17 cellular contexts compared by ENCODE assay signal in the genomic region with DNA sequence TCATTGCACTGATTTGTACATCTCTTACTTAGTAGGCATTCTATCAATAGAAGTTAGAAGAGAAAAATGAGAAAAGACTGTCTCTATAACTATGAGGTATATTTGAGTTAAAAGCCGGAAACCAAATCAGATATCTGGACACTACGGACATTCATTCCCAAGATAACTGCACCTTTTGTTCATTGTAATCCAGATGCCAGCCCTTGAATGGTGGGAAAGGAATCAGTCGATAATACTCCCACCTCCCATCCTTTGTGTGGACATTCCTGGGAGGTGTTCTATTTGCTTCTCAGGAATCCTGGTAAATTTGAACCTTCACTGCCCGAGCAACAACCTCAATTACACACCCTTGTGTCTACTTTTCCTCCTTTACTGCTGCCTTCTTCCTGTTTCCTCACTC.
A peak's percentile ranks its signal among the peaks of the same experiment; 100 is the strongest.
DNase-seq lines count a peak whose midpoint lies in the region; ATAC-seq and TF ChIP-seq lines count a peak whose summit lies in the region.
"Had no signal": no experiment of that assay in that cellular context is flagged by ENCODE, and none has a peak within 500 bp of the region (broad histone marks: within the 10 kb centered on the region; RNA-seq: fewer than 3 reads in every experiment).

No MANE protein-coding gene starts in this region.

- H3K4me3 Mint-ChIP-seq in Calu3 (ENCODE audit: low read depth, unreplicated experiment) (no peak overlapping the region), HFFc6 (no peak overlapping the region)
- H3K4me3 Mint-ChIP-seq: CD4-positive, alpha-beta memory T cell; GM23338; H9 had no signal

- no peak overlapping the region for H4K91ac ChIP-seq in neuronal stem cell (ENCODE audit: low read depth, low read length, poor library complexity)

- no peaks in the 10 kb centered on the region for H3K27me3 Mint-ChIP-seq in Calu3 (ENCODE audit: unreplicated experiment)
- peaks cover 2% of the 10 kb centered on the region; the same call in 1 of the 2 replicates for H3K27me3 Mint-ChIP-seq in HFFc6 (ENCODE audit: insufficient read depth)
- H3K27me3 Mint-ChIP-seq: CD4-positive, alpha-beta memory T cell had no signal

- peaks cover 0 to 4% of the 10 kb centered on the region in 2 donors for H3K4me1 ChIP-seq in neuronal stem cell (ENCODE audit: control insufficient read depth in 2 of 2, insufficient read depth in 1 of 2, low read depth in 1 of 2, low read length in 2 of 2)
- H3K4me1 ChIP-seq: Caco-2 had no signal

- no peak overlapping the region for H2BK120ac ChIP-seq in neuronal stem cell (ENCODE audit: low read depth, low read length)

- in situ Hi-C loops in SK-MEL-5 (cut with HindIII; ENCODE audit: low pct_unique_long_range_greater_than_20kb, low sequenced_read_pairs) = no loop called here

- TF ChIP-seq CTCF in Calu3 (IDR thresholded peaks at IDR 0.05; ENCODE audit: unreplicated experiment) (no peak), HFFc6 (IDR thresholded peaks at IDR 0.05) (no peak)

- no peak overlapping the region for H3K4me2 ChIP-seq in neuronal stem cell (ENCODE audit: insufficient read depth, low read length, poor library complexity, severe bottlenecking)
- H3K4me2 ChIP-seq: GM23338 had no signal

- CTCF ChIA-PET in Calu3 (lab: Charles Lee) = interaction anchor here (0.7 kb wide), 1 partner anchor 185 kb away, joined by 3 read pairs; no protein-coding TSS in a partner anchor

- H3K9ac ChIP-seq in neuronal stem cell (ENCODE audit: low read depth, low read length, poor library complexity) = no peak overlapping the region

- no peaks in the 10 kb centered on the region for H3K36me3 ChIP-seq in neuronal stem cell (replicated peaks in 1 of 2; ENCODE audit: control insufficient read depth in 2 of 2, insufficient read depth in 2 of 2, low read length in 2 of 2)

- no peak overlapping the region for H3K4ac ChIP-seq in neuronal stem cell (ENCODE audit: low read length)

- WGBS in neuronal stem cell (ENCODE audit: extremely low coverage in 2 of 2, insufficient read length in 2 of 2, insufficient replicate concordance in 1 of 2), 2 donors = no CpG with 5 or more reads among the region's 4 CpGs

- H3K4me3 ChIP-seq in neuronal stem cell (ENCODE audit: low read length in 2 of 2) = no peak overlapping the region
- H3K4me3 ChIP-seq: GM12878, GM23338 had no signal

- no peak overlapping the region for H2BK15ac ChIP-seq in neuronal stem cell (ENCODE audit: low read length)

- H2AFZ ChIP-seq in neuronal stem cell (ENCODE audit: low read length) = no peak overlapping the region
- H2AFZ ChIP-seq: GM23338 had no signal

- H3K27ac Mint-ChIP-seq in Calu3 (ENCODE audit: unreplicated experiment) (no peak overlapping the region), HFFc6 (no peak overlapping the region)
- H3K27ac Mint-ChIP-seq: CD4-positive, alpha-beta memory T cell; GM23338; H9 had no signal

- H3K9me3 Mint-ChIP-seq in Calu3 (ENCODE audit: low read depth, unreplicated experiment) (peaks cover 3% of the 10 kb centered on the region), HFFc6 (peaks cover 41% of the 10 kb centered on the region)
- H3K9me3 Mint-ChIP-seq: GM23338, H9 had no signal

- intact Hi-C loops in Calu3 (cut with micrococcal nuclease; ENCODE audit: unreplicated experiment) = no loop called here

- H2BK12ac ChIP-seq in neuronal stem cell (ENCODE audit: low read length) = no peak overlapping the region

- H3K36me3 Mint-ChIP-seq in Calu3 (ENCODE audit: insufficient read depth, unreplicated experiment) (no peaks in the 10 kb centered on the region), HFFc6 (ENCODE audit: low read depth) (no peaks in the 10 kb centered on the region)
- H3K36me3 Mint-ChIP-seq: CD4-positive, alpha-beta memory T cell had no signal

- no peaks in the 10 kb centered on the region for H3K27me3 ChIP-seq in neuronal stem cell (ENCODE audit: control insufficient read depth in 3 of 3, insufficient read depth in 3 of 3, low read depth in 1 of 3, low read length in 3 of 3)

- no peak overlapping the region for H4K8ac ChIP-seq in neuronal stem cell (ENCODE audit: low read depth, low read length)

- peak overlapping the region; percentile 57 for H3K27ac ChIP-seq in neuronal stem cell (replicated peaks; ENCODE audit: low read length)

- H3K79me1 ChIP-seq in neuronal stem cell (ENCODE audit: low read depth, low read length) = no peaks in the 10 kb centered on the region

- no TSS peak for BruUV-seq in Calu3 (replicated peaks; lab: Mats Ljungman, UMichigan)

- H2AK5ac ChIP-seq in neuronal stem cell (ENCODE audit: low read depth, low read length) = no peak overlapping the region

- H3K14ac ChIP-seq in neuronal stem cell (ENCODE audit: low read length) = no peak overlapping the region

- H2BK5ac ChIP-seq in neuronal stem cell (ENCODE audit: low read length) = no peak overlapping the region

- ATAC-seq in HG03432 (IDR thresholded peaks at IDR 0.05; ENCODE audit: unreplicated experiment) = no peak
- ATAC-seq: GM12878, GM23338, HCT116 had no signal

- DNase-seq in Calu3 (peak; percentile 6), SK-MEL-5 (ENCODE audit: low read depth, low spot score) (peak; percentile 52), neuronal stem cell (ENCODE audit: low spot score) (peak; percentile 14), HFFc6 (no peak), RPMI8226 (no peak)
- DNase-seq: C1 segment of cervical spinal cord; Caco-2; CD4-positive, alpha-beta memory T cell; DMS 273 treated with DMSO at 0.1 percent for 48 hours; DMS79; EL; GDM1; H9 had no signal

- no peak overlapping the region for H3K18ac ChIP-seq in neuronal stem cell (ENCODE audit: low read length)

- H3K23ac ChIP-seq in neuronal stem cell (ENCODE audit: low read depth, low read length, poor library complexity) = no peak overlapping the region

- no peaks in the 10 kb centered on the region for H3K9me3 ChIP-seq in neuronal stem cell (replicated peaks in 1 of 2; ENCODE audit: control insufficient read depth in 2 of 2, insufficient read depth in 1 of 2, low read depth in 1 of 2, low read length in 2 of 2)
- H3K9me3 ChIP-seq: Caco-2 had no signal

- H3K4me1 Mint-ChIP-seq in Calu3 (ENCODE audit: low read depth, unreplicated experiment) (no peaks in the 10 kb centered on the region), HFFc6 (ENCODE audit: low read depth) (no peaks in the 10 kb centered on the region)
- H3K4me1 Mint-ChIP-seq: CD4-positive, alpha-beta memory T cell; GM23338 had no signal

Comparison
In these comparisons a context has a peak if more than half of its experiments do, and no peak if none do; other contexts are left out.
1. DNase-seq: peak in Calu3 (single experiment), SK-MEL-5 (single experiment) and neuronal stem cell (single experiment); none in HFFc6 (single experiment) and RPMI8226 (single experiment).